9 cellular contexts compared by ENCODE assay signal in the genomic region with DNA sequence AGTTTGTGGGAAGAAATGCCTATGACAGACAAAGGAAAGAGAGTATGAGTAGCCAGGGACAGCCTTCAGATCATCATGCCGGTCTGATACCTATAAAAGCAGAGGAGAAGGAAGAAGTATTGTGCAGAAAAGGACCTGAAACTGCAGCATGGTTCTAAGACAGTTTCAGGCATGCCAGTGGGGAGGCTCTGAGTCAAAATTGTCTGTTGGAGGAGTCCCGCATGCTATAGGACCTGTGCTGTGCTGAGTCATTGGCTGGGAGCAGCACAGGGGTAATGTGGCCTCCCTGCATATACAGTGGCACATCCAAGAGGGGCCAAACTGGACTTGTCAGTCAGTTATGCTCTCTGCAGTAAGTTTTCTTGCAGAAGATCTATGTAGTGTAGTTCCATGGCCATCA. TPM values are rescaled to one million over a fixed set of nuclear protein-coding genes. Genes with fewer than 3 reads are reported as not detected.
A peak's percentile ranks its signal among the peaks of the same experiment; 100 is the strongest.
DNase-seq lines count a peak whose midpoint lies in the region; ATAC-seq and TF ChIP-seq lines count a peak whose summit lies in the region.
"Had no signal": no experiment of that assay in that cellular context is flagged by ENCODE, and none has a peak within 500 bp of the region (broad histone marks: within the 10 kb centered on the region; RNA-seq: fewer than 3 reads in every experiment).

No MANE protein-coding gene starts in this region.

- POLR2A ChIA-PET in activated CD8-positive, alpha-beta T cell treated with anti-CD3 and anti-CD28 coated beads for 36 hours (lab: Charles Lee) = no interaction called here

- H3K4me1 Mint-ChIP-seq in activated CD8-positive, alpha-beta T cell treated with anti-CD3 and anti-CD28 coated beads for 36 hours (ENCODE audit: low read depth) = peaks cover 10% of the 10 kb centered on the region
- H3K4me1 Mint-ChIP-seq in chondrocyte (ENCODE audit: low read depth) = no peaks in the 10 kb centered on the region

- CTCF ChIA-PET in activated CD8-positive, alpha-beta T cell treated with anti-CD3 and anti-CD28 coated beads for 36 hours (lab: Charles Lee) = no interaction called here

- H3K27me3 Mint-ChIP-seq in activated CD8-positive, alpha-beta T cell treated with anti-CD3 and anti-CD28 coated beads for 36 hours = peaks cover 3% of the 10 kb centered on the region
- peaks cover 42% of the 10 kb centered on the region for H3K27me3 Mint-ChIP-seq in chondrocyte (ENCODE audit: low read depth)

- TF ChIP-seq CTCF in activated CD8-positive, alpha-beta T cell treated with anti-CD3 and anti-CD28 coated beads for 36 hours (IDR thresholded peaks at IDR 0.05) = no peak
- no peak for TF ChIP-seq CTCF in chondrocyte (IDR thresholded peaks at IDR 0.05)

- H3K9me3 Mint-ChIP-seq in activated CD8-positive, alpha-beta T cell treated with anti-CD3 and anti-CD28 coated beads for 36 hours = no peaks in the 10 kb centered on the region
- H3K9me3 Mint-ChIP-seq in chondrocyte (ENCODE audit: low read depth) = no peaks in the 10 kb centered on the region

- intact Hi-C loops in activated CD8-positive, alpha-beta T cell treated with anti-CD3 and anti-CD28 coated beads for 36 hours (cut with micrococcal nuclease) = no loop called here

- no peaks in the 10 kb centered on the region for H3K36me3 Mint-ChIP-seq in activated CD8-positive, alpha-beta T cell treated with anti-CD3 and anti-CD28 coated beads for 36 hours (ENCODE audit: low read depth)
- no peaks in the 10 kb centered on the region for H3K36me3 Mint-ChIP-seq in chondrocyte (ENCODE audit: low read depth)

- H3K27ac Mint-ChIP-seq in activated CD8-positive, alpha-beta T cell treated with anti-CD3 and anti-CD28 coated beads for 36 hours = no peak overlapping the region
- no peak overlapping the region for H3K27ac Mint-ChIP-seq in chondrocyte (ENCODE audit: unreplicated experiment)

- DNase-seq in ELF-1 (ENCODE audit: low read depth, low spot score) = peak; percentile 9
- DNase-seq in activated CD8-positive, alpha-beta T cell treated with anti-CD3 and anti-CD28 coated beads for 36 hours = peak; percentile 67
- no peak for DNase-seq in NCI-H510A treated with DMSO at 0.1 percent for 48 hours (lab: John Stamatoyannopoulos, UW)
- DNase-seq in OCI-M2 (lab: John Stamatoyannopoulos, UW; ENCODE audit: unreplicated experiment) = no peak
- no peak for DNase-seq in NCI-H1930 (lab: John Stamatoyannopoulos, UW)
- no peak for DNase-seq in chondrocyte (ENCODE audit: low spot score)
- DNase-seq: foreskin melanocyte had no signal

- H3K4me3 Mint-ChIP-seq in activated CD8-positive, alpha-beta T cell treated with anti-CD3 and anti-CD28 coated beads for 36 hours = no peak overlapping the region
- H3K4me3 Mint-ChIP-seq in chondrocyte (ENCODE audit: unreplicated experiment) = no peak overlapping the region

- ATAC-seq in GM19351 (IDR thresholded peaks at IDR 0.05; ENCODE audit: unreplicated experiment) (peak; percentile 99), HG03135 (IDR thresholded peaks at IDR 0.05; ENCODE audit: unreplicated experiment) (peak; percentile 99)
- ATAC-seq in activated CD8-positive, alpha-beta T cell treated with anti-CD3 and anti-CD28 coated beads for 36 hours = peak; percentile 100

RNA-seq across cellular contexts. Expression of a gene that starts 40.7 kb away (rescaled TPM):
- not detected for total RNA-seq in activated CD8-positive, alpha-beta T cell treated with anti-CD3 and anti-CD28 coated beads for 36 hours
- not detected in 3 replicates for total RNA-seq in chondrocyte

Comparison
In these comparisons a context has a peak if more than half of its experiments do, and no peak if none do; other contexts are left out.
1. DNase-seq: peak in ELF-1 (single experiment) and activated CD8-positive, alpha-beta T cell treated with anti-CD3 and anti-CD28 coated beads for 36 hours (single experiment); none in NCI-H510A treated with DMSO at 0.1 percent for 48 hours (single experiment), OCI-M2 (single experiment), NCI-H1930 (0 of 2) and chondrocyte (single experiment).
2. Peak in every context shown above with its lines, with median percentiles within 50 percentile points of each other: ATAC-seq.